In the genomic region with DNA sequence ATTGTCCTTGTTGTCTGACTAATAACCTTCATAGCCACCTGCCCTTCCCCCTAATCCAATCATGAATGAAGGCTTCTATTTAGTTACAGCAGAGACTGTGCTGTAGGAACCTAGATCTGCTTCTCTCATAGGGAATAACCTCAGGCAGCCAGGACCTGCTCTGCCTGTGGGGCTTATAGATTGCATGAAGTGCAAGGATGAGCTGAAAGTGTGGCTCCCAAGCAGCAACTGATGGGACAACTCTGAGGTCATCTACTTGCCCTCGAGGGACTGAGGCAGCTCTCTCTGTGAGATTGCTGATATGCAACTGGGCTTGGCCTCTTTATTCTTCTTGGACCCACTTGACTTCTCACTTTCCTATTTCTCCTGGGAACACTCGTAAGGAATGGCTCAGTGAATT, we compare ENCODE assay signal across 31 cellular contexts. TPM values are rescaled to one million over a fixed set of nuclear protein-coding genes. Genes with fewer than 3 reads are reported as not detected.
"Had no signal": no experiment of that assay in that cellular context is flagged by ENCODE, and none has a peak within 500 bp of the region (broad histone marks: within the 10 kb centered on the region; RNA-seq: fewer than 3 reads in every experiment).

No MANE protein-coding gene starts in this region.

- DNase-seq: activated CD4-positive, alpha-beta T cell treated with anti-CD3 and anti-CD28 coated beads for 4 hours; activated CD4-positive, alpha-beta T cell treated with anti-CD3 and anti-CD28 coated beads, Interleukin-2, amount 50 U/mL, for 4 hours; activated effector memory CD4-positive, alpha-beta T cell treated with Interleukin-2 at 50 U/mL for 16 hours; activated naive CD4-positive, alpha-beta T cell treated with anti-CD3 and anti-CD28 coated beads for 36 hours; activated naive CD8-positive, alpha-beta T cell treated with anti-CD3 and anti-CD28 coated beads for 36 hours; activated T-cell treated with anti-CD3 and anti-CD28 coated beads for 4 hours; adrenal gland; aorta; body of pancreas; effector CD8-positive, alpha-beta T cell; esophagus squamous epithelium; foreskin melanocyte; heart right ventricle; left ventricle myocardium inferior; naive B cell; nucleus accumbens; pancreas; psoas muscle; stimulated activated CD4-positive, alpha-beta T cell treated with anti-CD3 and anti-CD28 coated beads, Interleukin-1b, Interleukin-23, amount 100 ng/mL, for 48 hours; stimulated activated naive CD4-positive, alpha-beta T cell; tibial artery; upper lobe of right lung had no signal

- H3K36me3 ChIP-seq: adrenal gland, esophagus squamous epithelium, heart right ventricle, left ventricle myocardium inferior, pancreas, suprapubic skin, tibial artery, upper lobe of right lung had no signal

- H3K9me3 Mint-ChIP-seq: activated naive CD4-positive, alpha-beta T cell treated with anti-CD3 and anti-CD28 coated beads for 36 hours; activated naive CD8-positive, alpha-beta T cell treated with anti-CD3 and anti-CD28 coated beads for 36 hours; T-helper 2 cell treated with Interferon-gamma antibody and Interleukin-4, amounts not matched to agents 5 μg/mL and 100 μg/mL, for 36 hours had no signal

- H3K27ac ChIP-seq: adrenal gland, body of pancreas, epithelial cell of prostate, esophagus squamous epithelium, heart right ventricle, left ventricle myocardium inferior, pancreas, psoas muscle, suprapubic skin, tibial artery, upper lobe of right lung, VCaP had no signal

- H3K36me3 Mint-ChIP-seq: activated naive CD8-positive, alpha-beta T cell treated with anti-CD3 and anti-CD28 coated beads for 36 hours had no signal

- H3K27ac Mint-ChIP-seq: activated naive CD4-positive, alpha-beta T cell treated with anti-CD3 and anti-CD28 coated beads for 36 hours; activated naive CD8-positive, alpha-beta T cell treated with anti-CD3 and anti-CD28 coated beads for 36 hours; T-helper 2 cell treated with Interferon-gamma antibody and Interleukin-4, amounts not matched to agents 5 μg/mL and 100 μg/mL, for 36 hours had no signal

- H3K4me2 ChIP-seq: smooth muscle cell had no signal

- H3K9me3 ChIP-seq: adrenal gland, body of pancreas, esophagus squamous epithelium, heart right ventricle, left ventricle myocardium inferior, pancreas, psoas muscle, suprapubic skin, tibial artery, upper lobe of right lung had no signal

- H3K4me3 ChIP-seq: adrenal gland, body of pancreas, esophagus squamous epithelium, heart right ventricle, left ventricle myocardium inferior, lung, pancreas, psoas muscle, smooth muscle cell, suprapubic skin, tibial artery, upper lobe of right lung had no signal

- H3K27me3 Mint-ChIP-seq: naive B cell had no signal

- H3K27me3 ChIP-seq: adrenal gland, body of pancreas, esophagus squamous epithelium, heart right ventricle, pancreas, suprapubic skin, tibial artery, upper lobe of right lung had no signal

- ATAC-seq: body of pancreas, heart right ventricle, pancreas, psoas muscle, upper lobe of right lung had no signal

- H3K4me3 Mint-ChIP-seq: activated naive CD4-positive, alpha-beta T cell treated with anti-CD3 and anti-CD28 coated beads for 36 hours; activated naive CD8-positive, alpha-beta T cell treated with anti-CD3 and anti-CD28 coated beads for 36 hours; naive B cell; T-helper 2 cell treated with Interferon-gamma antibody and Interleukin-4, amounts not matched to agents 5 μg/mL and 100 μg/mL, for 36 hours had no signal

- H3K4me1 ChIP-seq: adrenal gland, body of pancreas, pancreas, psoas muscle, suprapubic skin had no signal

RNA-seq across cellular contexts. Expression of a gene that starts 23.8 kb away (rescaled TPM):
- total RNA-seq: activated naive CD4-positive, alpha-beta T cell treated with anti-CD3 and anti-CD28 coated beads for 36 hours; activated naive CD8-positive, alpha-beta T cell treated with anti-CD3 and anti-CD28 coated beads for 36 hours; dermis microvascular lymphatic vessel endothelial cell; glomerular endothelial cell; smooth muscle cell had no signal
- polyA plus RNA-seq: neural cell, smooth muscle cell had no signal
